In genomic region chr2:28449489-28450395, GRCh38 we compare ENCODE assay signal across 1 cellular context.
TF ChIP-seq lines count a peak whose summit lies in the region.

No MANE protein-coding gene starts in this region.

TF ChIP-seq in GM23338, 12 proteins besides CTCF, POLR2A, EP300 and RAD21 (continued from another document):
- TF ChIP-seq ZNF462 (CRISPR knock-in tag; IDR thresholded peaks at IDR 0.05) (no peak), CREB1 (CRISPR knock-in tag; IDR thresholded peaks at IDR 0.05; ENCODE audit: low read depth) (no peak)
